8 cellular contexts compared by ENCODE assay signal in the genomic region with DNA sequence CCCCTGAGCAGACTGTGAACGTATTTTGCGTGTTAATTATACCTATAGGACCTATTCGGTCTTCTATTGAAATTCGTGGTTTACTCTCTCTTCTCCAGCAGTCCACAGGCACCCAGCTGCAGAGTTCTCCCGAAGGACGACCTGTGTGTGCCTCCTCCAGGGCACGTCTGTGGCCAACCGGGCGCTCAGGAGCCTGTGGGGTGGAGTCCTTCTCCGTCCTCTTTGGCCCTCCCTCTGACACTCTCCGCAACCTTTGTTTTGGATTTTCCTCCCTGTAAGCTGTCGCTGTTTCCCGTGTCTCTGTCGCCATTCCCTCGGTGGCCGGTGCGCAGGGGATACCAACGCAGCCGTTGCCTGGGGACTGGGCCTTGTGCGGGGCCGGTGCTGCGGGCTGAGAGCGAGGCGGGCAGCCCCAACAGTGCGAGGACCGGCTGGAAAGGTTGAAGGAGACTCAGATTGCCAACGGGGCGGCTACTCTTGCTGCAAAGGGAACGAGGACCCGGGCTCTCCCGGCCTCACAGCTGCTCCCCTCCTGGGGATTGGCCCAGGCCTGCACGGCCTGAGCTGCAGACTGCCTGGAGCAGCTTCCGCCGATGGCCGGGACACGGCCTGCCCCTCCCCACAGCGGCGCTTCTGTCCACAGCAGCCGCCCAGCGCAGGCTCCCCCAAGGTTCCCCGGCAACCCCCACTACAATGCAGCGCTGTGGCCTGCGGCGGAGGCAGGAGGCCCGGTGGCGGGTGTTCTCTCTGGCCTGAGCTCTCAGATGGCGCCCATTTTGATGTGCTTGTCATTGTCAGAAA.
DNase-seq lines count a peak whose midpoint lies in the region; ATAC-seq and TF ChIP-seq lines count a peak whose summit lies in the region.
"Had no signal": no experiment of that assay in that cellular context is flagged by ENCODE, and none has a peak within 500 bp of the region (broad histone marks: within the 10 kb centered on the region; RNA-seq: fewer than 3 reads in every experiment).

No MANE protein-coding gene starts in this region.

- no peak for ATAC-seq in HG03139 (IDR thresholded peaks at IDR 0.05; ENCODE audit: unreplicated experiment)
- ATAC-seq in GM18858 (IDR thresholded peaks at IDR 0.05; ENCODE audit: unreplicated experiment): no peak

- H3K4me3 ChIP-seq in fibroblast of pulmonary artery (replicated peaks; ENCODE audit: low read depth, low read length) (no peak overlapping the region), muscle layer of duodenum (ENCODE audit: low read depth in 1 of 2, low read length in 2 of 2) (no peak overlapping the region), vagina (peak overlapping the region; percentile 22 to 29)

- no peak for TF ChIP-seq CTCF in fibroblast of pulmonary artery (IDR thresholded peaks at IDR 0.05; ENCODE audit: low read length, missing control alignments)
- no peak for TF ChIP-seq CTCF in vagina (IDR thresholded peaks at IDR 0.05)

- H3K9me3 ChIP-seq in muscle layer of duodenum (ENCODE audit: control insufficient read depth in 1 of 2, low read length in 2 of 2) (no peaks in the 10 kb centered on the region), vagina (no peaks in the 10 kb centered on the region)

- H3K27me3 ChIP-seq in muscle layer of duodenum (ENCODE audit: low read depth, low read length) (no peaks in the 10 kb centered on the region), vagina (no peaks in the 10 kb centered on the region)

- DNase-seq in NCI-H2227 (lab: John Stamatoyannopoulos, UW; ENCODE audit: unreplicated experiment): peak; percentile 61
- DNase-seq in fibroblast of pulmonary artery (ENCODE audit: low read depth): peak; percentile 42
- no peak for DNase-seq in vagina (ENCODE audit: extremely low spot score in 2 of 2)
- no peak for DNase-seq in NCI-H510A (lab: John Stamatoyannopoulos, UW)
- DNase-seq: NCI-H1105 treated with DMSO at 0.1 percent for 48 hours had no signal

- intact Hi-C loops in vagina (cut with DNase I): no loop called here

- peaks cover 0 to 15% of the 10 kb centered on the region in 2 donors for H3K4me1 ChIP-seq in muscle layer of duodenum (ENCODE audit: control insufficient read depth in 1 of 2, insufficient read depth in 2 of 2, low read length in 2 of 2)
- peaks cover 49% of the 10 kb centered on the region for H3K4me1 ChIP-seq in vagina

- H3K36me3 ChIP-seq in muscle layer of duodenum (ENCODE audit: control insufficient read depth in 1 of 2, insufficient read depth in 2 of 2, low read length in 2 of 2) (no peaks in the 10 kb centered on the region), vagina (no peaks in the 10 kb centered on the region)

- H3K27ac ChIP-seq in muscle layer of duodenum (ENCODE audit: low read length) (peak overlapping the region; percentile 68), vagina (peak overlapping the region; percentile 76)

- TF ChIP-seq POLR2A in vagina (IDR thresholded peaks at IDR 0.05): no peak

Comparison
In these comparisons a context has a peak if more than half of its experiments do, and no peak if none do; other contexts are left out.
1. DNase-seq: peak in NCI-H2227 (single experiment) and fibroblast of pulmonary artery (single experiment); none in vagina (0 of 2) and NCI-H510A (single experiment).
2. H3K4me3 ChIP-seq: peak in vagina (2 of 2); none in fibroblast of pulmonary artery (single experiment) and muscle layer of duodenum (0 of 2).